In the genomic region with DNA sequence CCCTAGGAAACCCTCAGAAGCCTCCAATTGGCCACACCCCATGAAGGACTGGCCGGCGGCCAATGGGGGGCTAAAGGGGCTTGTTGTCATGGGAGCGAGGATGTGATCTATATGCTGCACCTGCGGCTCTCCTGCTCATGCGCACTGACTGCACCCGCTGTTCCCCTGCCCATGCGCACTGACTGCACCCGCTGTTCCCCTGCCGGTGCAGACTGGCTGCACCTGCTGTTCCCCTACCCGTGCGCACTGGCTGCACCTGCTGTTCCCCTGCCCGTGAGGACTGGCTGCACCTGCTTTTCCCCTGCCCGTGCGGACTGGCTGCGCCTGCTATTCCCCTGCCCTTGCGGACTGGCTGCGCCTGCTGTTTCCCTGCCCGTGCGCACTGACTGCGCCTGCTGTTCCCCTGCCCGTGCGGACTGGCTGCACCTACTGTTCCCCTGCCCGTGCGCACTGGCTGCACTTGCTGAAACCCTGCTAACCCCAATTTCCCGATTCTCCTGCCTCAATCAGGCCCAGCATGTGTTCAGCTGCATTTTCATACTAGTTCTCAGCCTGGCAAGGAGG, we compare ENCODE assay signal across 8 cellular contexts. TPM values are rescaled to one million over a fixed set of nuclear protein-coding genes. Genes with fewer than 3 reads are reported as not detected.
A peak's percentile ranks its signal among the peaks of the same experiment; 100 is the strongest.
DNase-seq lines count a peak whose midpoint lies in the region; ATAC-seq, FAIRE-seq and TF ChIP-seq lines count a peak whose summit lies in the region.

No MANE protein-coding gene starts in this region.

- CTCF ChIA-PET in GM12878 (lab: Yijun Ruan, JAX), result interaction anchor here (0.6 to 4.8 kb wide), 6 partner anchors 61 to 499 kb away, joined by 3 to 38 read pairs (median 5); no protein-coding TSS in a partner anchor

- peak overlapping the region; percentile 73 for H3K4me2 ChIP-seq in GM12878 (ENCODE audit: control insufficient read depth, insufficient read depth)

- TF ChIP-seq RAD21 in GM12878 (IDR thresholded peaks at IDR 0.05; ENCODE audit: insufficient read depth, low read depth, low read length), result no peak

- in situ Hi-C loops in G401 (cut with HindIII; ENCODE audit: low sequenced_read_pairs) (no loop called here), HAP-1 (cut with MboI; ENCODE audit: low sequenced_read_pairs) (no loop called here), GM12878 (cut with MboI) (no loop called here)

- RAD21 ChIA-PET in GM12878 (lab: Charles Lee; ENCODE audit: unreplicated experiment), result interaction anchor here (0.7 to 2.9 kb wide), 3 partner anchors 8 to 402 kb away, joined by 3 to 14 read pairs (median 3); no protein-coding TSS in a partner anchor

- intact Hi-C loops in GM12878 (cut with micrococcal nuclease; ENCODE audit: unreplicated experiment), result loop anchor here (5.0 kb wide), 1 partner anchor 404 kb away; no protein-coding TSS in a partner anchor

- no peak for TF ChIP-seq CTCF in GM12878 (IDR thresholded peaks at IDR 0.05 in 2 of 3, conservative IDR thresholded peaks at IDR 0.05 in 1 of 3; ENCODE audit: control insufficient read depth in 2 of 3, extremely low read depth in 1 of 3, insufficient read depth in 1 of 3, low read depth in 3 of 3, low read length in 3 of 3)

- 9% methylated on average over 24 of the region's 25 CpGs for WGBS in GM12878 (ENCODE audit: insufficient coverage, insufficient replicate concordance, low lambda C conversion rate, missing lambda C conversion rate)

- POLR2A ChIA-PET in GM12878 (lab: Charles Lee), result interaction anchor here (0.6 kb wide), 1 partner anchor 41 kb away, joined by 3 read pairs; no protein-coding TSS in a partner anchor

- peak; percentile 92 for FAIRE-seq in GM12878 (lab: Jason Lieb, UNC)

- no peaks in the 10 kb centered on the region for H3K79me2 ChIP-seq in GM12878 (ENCODE audit: control insufficient read depth, insufficient read depth, low read length)

- H3K27ac ChIP-seq in GM12878 (ENCODE audit: control insufficient read depth, insufficient read depth), result no peak overlapping the region

- H3K36me3 ChIP-seq in HAP-1 (replicated peaks) (no peaks in the 10 kb centered on the region), GM12878 (ENCODE audit: control insufficient read depth in 2 of 2, insufficient read depth in 2 of 2, low read length in 1 of 2) (no peaks in the 10 kb centered on the region; a peak in 1 of 4 replicates)

- no peaks in the 10 kb centered on the region for H4K20me1 ChIP-seq in GM12878 (ENCODE audit: control insufficient read depth, insufficient read depth)

- H3K4me1 ChIP-seq in HAP-1, result no peaks in the 10 kb centered on the region
- peaks cover 3% of the 10 kb centered on the region; the same call in 1 of the 2 replicates for H3K4me1 ChIP-seq in GM12878 (ENCODE audit: control insufficient read depth, insufficient read depth, low read length)

- SMC1A ChIA-PET in GM12878 (lab: Charles Lee; ENCODE audit: uncharacterized antibody, unreplicated experiment), result interaction anchor here (1.0 kb wide), 1 partner anchor 270 kb away, joined by 3 read pairs; no protein-coding TSS in a partner anchor

- H3K4me3 ChIP-seq in HAP-1 (peak overlapping the region; percentile 10), GM12878 (peak overlapping the region; percentile 45)

- H3K9ac ChIP-seq in GM12878 (ENCODE audit: control insufficient read depth, insufficient read depth, low read length), result no peak overlapping the region

- DNase-seq in G401 (ENCODE audit: low spot score) (peak; percentile 89), HAP-1 (ENCODE audit: low spot score in 2 of 2) (peak; percentile 68 to 86), NCI-H1048 (lab: John Stamatoyannopoulos, UW) (peak; percentile 32), T-helper 1 cell (peak in 4 of 5 donors; percentile 10 to 67 (median 28)), GM12878 (ENCODE audit: low read depth, low spot score) (no peak), medulla oblongata (ENCODE audit: extremely low spot score) (peak; percentile 9), GM03348 (ENCODE audit: low spot score) (no peak)
- peak; percentile 41 to 59 for DNase-seq in stimulated activated CD8-positive, alpha-beta memory T cell treated with anti-CD3 and anti-CD28 coated beads, Interleukin-2, amount 100 ng/mL, for 48 hours (ENCODE audit: low read depth in 2 of 2)

- peak; percentile 50; the same call in 1 of the 2 replicates for TF ChIP-seq POLR2A in GM12878 (IDR thresholded peaks at IDR 0.05; ENCODE audit: low read depth, low read length)

- ATAC-seq in GM12878, result peak; percentile 96

- H3K9me3 ChIP-seq in HAP-1, result no peaks in the 10 kb centered on the region
- no peaks in the 10 kb centered on the region for H3K9me3 ChIP-seq in GM12878 (replicated peaks; ENCODE audit: control insufficient read depth, insufficient read depth, low read length)

- no TSS peak for BruUV-seq in GM12878 (replicated peaks; lab: Mats Ljungman, UMichigan)

- H2AFZ ChIP-seq in GM12878 (ENCODE audit: control insufficient read depth, low read depth, low read length), result peak overlapping the region; percentile 63

- H3K27me3 ChIP-seq in HAP-1 (ENCODE audit: low read depth), result no peaks in the 10 kb centered on the region
- no peaks in the 10 kb centered on the region for H3K27me3 ChIP-seq in GM12878 (replicated peaks in 1 of 2; ENCODE audit: control insufficient read depth in 2 of 2, insufficient read depth in 2 of 2, low read length in 1 of 2)

- no peak for TF ChIP-seq EP300 in GM12878 (IDR thresholded peaks at IDR 0.05; ENCODE audit: borderline replicate concordance in 1 of 2, control insufficient read depth in 1 of 2, low read depth in 2 of 2, low read length in 2 of 2)

TF ChIP-seq in GM12878, 131 proteins besides CTCF, POLR2A, EP300 and RAD21 (continues in another document):
- peak; percentile 96 for TF ChIP-seq TCF12 (IDR thresholded peaks at IDR 0.05; ENCODE audit: low read depth, low read length)
- TF ChIP-seq SP1 (IDR thresholded peaks at IDR 0.05; ENCODE audit: low read depth, low read length), result peak; percentile 55
- TF ChIP-seq DPF2 (IDR thresholded peaks at IDR 0.05), result no peak
- TF ChIP-seq, protein P1, sequence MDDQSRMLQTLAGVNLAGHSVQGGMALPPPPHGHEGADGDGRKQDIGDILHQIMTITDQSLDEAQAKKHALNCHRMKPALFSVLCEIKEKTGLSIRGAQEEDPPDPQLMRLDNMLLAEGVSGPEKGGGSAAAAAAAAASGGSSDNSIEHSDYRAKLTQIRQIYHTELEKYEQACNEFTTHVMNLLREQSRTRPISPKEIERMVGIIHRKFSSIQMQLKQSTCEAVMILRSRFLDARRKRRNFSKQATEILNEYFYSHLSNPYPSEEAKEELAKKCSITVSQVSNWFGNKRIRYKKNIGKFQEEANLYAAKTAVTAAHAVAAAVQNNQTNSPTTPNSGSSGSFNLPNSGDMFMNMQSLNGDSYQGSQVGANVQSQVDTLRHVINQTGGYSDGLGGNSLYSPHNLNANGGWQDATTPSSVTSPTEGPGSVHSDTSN (IDR thresholded peaks at IDR 0.05; ENCODE audit: insufficient replicate concordance, low read depth, low read length), result peak; percentile 87
- TF ChIP-seq, protein P2, sequence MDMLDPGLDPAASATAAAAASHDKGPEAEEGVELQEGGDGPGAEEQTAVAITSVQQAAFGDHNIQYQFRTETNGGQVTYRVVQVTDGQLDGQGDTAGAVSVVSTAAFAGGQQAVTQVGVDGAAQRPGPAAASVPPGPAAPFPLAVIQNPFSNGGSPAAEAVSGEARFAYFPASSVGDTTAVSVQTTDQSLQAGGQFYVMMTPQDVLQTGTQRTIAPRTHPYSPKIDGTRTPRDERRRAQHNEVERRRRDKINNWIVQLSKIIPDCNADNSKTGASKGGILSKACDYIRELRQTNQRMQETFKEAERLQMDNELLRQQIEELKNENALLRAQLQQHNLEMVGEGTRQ (IDR thresholded peaks at IDR 0.05; ENCODE audit: borderline replicate concordance, low read depth, low read length), result no peak
- peak; percentile 85 for TF ChIP-seq HDAC6 (IDR thresholded peaks at IDR 0.05; ENCODE audit: unreplicated experiment)

RNA-seq across cellular contexts. Expression of a gene that starts 16.8 kb away (rescaled TPM):
- total RNA-seq in G401 (2014; rRNA removed; shearing (Covaris generic)), result 29.5 and 34.4 TPM in 2 replicates
- 94.9 and 97.3 TPM in 2 replicates for total RNA-seq in GM12878 (2013; cell fraction: nucleolus; rRNA removed)
- 43.9 and 47.7 TPM in 2 replicates for total RNA-seq in GM12878 (2014; rRNA removed)
- 52.1 and 52.8 TPM in 2 replicates for total RNA-seq in GM12878 (2014; rRNA removed; fragmentation: Illumina TruSeq; extraction: Trizol)
- 40.0 and 41.9 TPM in 2 replicates for total RNA-seq in GM12878 (2021)
- 32.9 TPM for polyA plus RNA-seq in GM12878 (2011; ENCODE audit: low read depth)
- polyA plus RNA-seq in GM12878 (2011; rRNA removed), result 62.6 and 68.3 TPM in 2 replicates
- 42.3 and 43.2 TPM in 2 replicates for polyA plus RNA-seq in GM12878 (2011; cell fraction: cytosol; rRNA removed)
- 66.7 and 76.5 TPM in 2 replicates for polyA plus RNA-seq in GM12878 (2011; cell fraction: nucleus; rRNA removed)
- 35.5 and 38.9 TPM in 2 replicates for polyA plus RNA-seq in GM12878 (2012)
- 46.3 and 52.3 TPM in 2 replicates for polyA plus RNA-seq in GM12878 (2014; fragmentation: Illumina TruSeq; extraction: Trizol)
- polyA plus RNA-seq in GM12878 (2014; fragmentation: Nextera tagmentation; extraction: Ambion mirVana), result 10 to 100 TPM; 35.0 to 38.7 TPM
- polyA plus RNA-seq in GM12878 (2014; rRNA removed), result 39.8 and 41.3 TPM in 2 replicates
- polyA plus RNA-seq in GM12878 (2016; fragmentation: Nextera tagmentation; extraction: Ambion mirVana), result 10 to 100 TPM; 61.8 to 71.7 TPM
- polyA minus RNA-seq in GM12878 (2011; rRNA and poly(A)+ RNA removed), result 61.5 and 63.8 TPM in 2 replicates
- polyA minus RNA-seq in GM12878 (2011; cell fraction: cytosol; rRNA and poly(A)+ RNA removed), result 22.0 and 33.5 TPM in 2 replicates
- 49.7 and 64.7 TPM in 2 replicates for polyA minus RNA-seq in GM12878 (2011; cell fraction: nucleus; rRNA and poly(A)+ RNA removed)

RNA-seq across cellular contexts. Expression of a gene that starts 46.4 kb away (rescaled TPM):
- not detected in 2 replicates for total RNA-seq in G401 (2014; rRNA removed; shearing (Covaris generic))
- total RNA-seq in GM12878 (2013; cell fraction: nucleolus; rRNA removed), result 103 and 118 TPM in 2 replicates
- total RNA-seq in GM12878 (2014; rRNA removed) (17.7 and 20.3 TPM in 2 replicates), GM12878 (2014; rRNA removed; fragmentation: Illumina TruSeq; extraction: Trizol) (21.2 TPM in 2 replicates), GM12878 (2021) (18.3 and 18.9 TPM in 2 replicates)
- 28.4 TPM for polyA plus RNA-seq in GM12878 (2011; ENCODE audit: low read depth)
- polyA plus RNA-seq in GM12878 (2011; rRNA removed) (49.2 and 63.4 TPM in 2 replicates), GM12878 (2014; fragmentation: Illumina TruSeq; extraction: Trizol) (32.9 and 35.8 TPM in 2 replicates), GM12878 (2014; fragmentation: Nextera tagmentation; extraction: Ambion mirVana) (10 to 100 TPM in 1 of 2 experiments, 1 to 10 TPM in 1; 9.4 to 23.5 TPM), GM12878 (2014; rRNA removed) (13.1 and 16.3 TPM in 2 replicates), GM12878 (2016; fragmentation: Nextera tagmentation; extraction: Ambion mirVana) (10 to 100 TPM; 24.0 to 24.2 TPM)
- 36.9 and 38.4 TPM in 2 replicates for polyA plus RNA-seq in GM12878 (2011; cell fraction: cytosol; rRNA removed)
- polyA plus RNA-seq in GM12878 (2011; cell fraction: nucleus; rRNA removed), result 27.5 and 31.6 TPM in 2 replicates
- polyA plus RNA-seq in GM12878 (2012), result 40.3 and 54.6 TPM in 2 replicates
- polyA minus RNA-seq in GM12878 (2011; rRNA and poly(A)+ RNA removed), result 30.1 and 32.0 TPM in 2 replicates
- 16.3 and 19.1 TPM in 2 replicates for polyA minus RNA-seq in GM12878 (2011; cell fraction: cytosol; rRNA and poly(A)+ RNA removed)
- polyA minus RNA-seq in GM12878 (2011; cell fraction: nucleus; rRNA and poly(A)+ RNA removed), result 6.9 and 11.8 TPM in 2 replicates

Comparison
In these comparisons a context has a peak if more than half of its experiments do, and no peak if none do; other contexts are left out.
1. DNase-seq: peak in G401 (single experiment), HAP-1 (2 of 2), NCI-H1048 (single experiment), T-helper 1 cell (4 of 5), medulla oblongata (single experiment) and stimulated activated CD8-positive, alpha-beta memory T cell treated with anti-CD3 and anti-CD28 coated beads, Interleukin-2, amount 100 ng/mL, for 48 hours (2 of 2); none in GM12878 (single experiment) and GM03348 (single experiment).
2. RNA of a gene that starts 46.4 kb away (total RNA-seq): 17.7 to 118 TPM in GM12878; not detected in G401; every median in the first group is over 10 times any median in the second.